Comparison of ENCODE assay signal across 22 cellular contexts in the genomic region with DNA sequence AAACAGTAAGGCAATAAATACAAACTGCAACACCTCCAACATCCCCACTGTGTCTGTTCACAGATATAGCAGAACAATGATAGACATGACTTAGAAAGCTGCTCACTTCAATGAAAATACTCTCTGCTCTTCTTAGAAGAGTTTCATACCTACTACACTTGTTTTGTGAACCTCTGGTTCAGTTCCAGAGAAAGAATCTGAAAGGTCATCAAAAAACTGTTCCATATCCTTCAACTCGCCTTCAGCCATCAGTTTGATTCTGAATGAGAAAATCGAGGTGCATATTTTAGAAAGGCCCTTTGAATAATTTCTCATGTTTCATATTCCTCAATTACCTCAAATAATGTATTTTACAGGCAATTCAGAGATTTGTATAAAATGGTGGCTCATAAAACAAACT. TPM values are rescaled to one million over a fixed set of nuclear protein-coding genes. Genes with fewer than 3 reads are reported as not detected.
DNase-seq lines count a peak whose midpoint lies in the region; ATAC-seq and TF ChIP-seq lines count a peak whose summit lies in the region.
"Had no signal": no experiment of that assay in that cellular context is flagged by ENCODE, and none has a peak within 500 bp of the region (broad histone marks: within the 10 kb centered on the region; RNA-seq: fewer than 3 reads in every experiment).

No MANE protein-coding gene starts in this region.

- peaks cover 6 to 7% of the 10 kb centered on the region in 2 donors for H3K4me1 ChIP-seq in naive thymus-derived CD4-positive, alpha-beta T cell (ENCODE audit: control insufficient read depth in 2 of 2, insufficient read depth in 2 of 2, low read length in 2 of 2)
- H3K4me1 ChIP-seq: SJCRH30 had no signal

- TF ChIP-seq CTCF in dorsolateral prefrontal cortex (IDR thresholded peaks at IDR 0.05 in 54 of 56, conservative IDR thresholded peaks at IDR 0.05 in 2 of 56; ENCODE audit: low read depth in 1 of 56, partially characterized antibody in 56 of 56) = no peak

- H3K27me3 ChIP-seq in dorsolateral prefrontal cortex = no peaks in the 10 kb centered on the region
- H3K27me3 ChIP-seq in naive thymus-derived CD4-positive, alpha-beta T cell (ENCODE audit: control insufficient read depth in 2 of 2, insufficient read depth in 2 of 2, low read length in 2 of 2) = no peaks in the 10 kb centered on the region
- H3K27me3 ChIP-seq: SJCRH30 had no signal

- H3K4me3 Mint-ChIP-seq in activated naive CD4-positive, alpha-beta T cell treated with anti-CD3 and anti-CD28 coated beads for 36 hours = no peak overlapping the region
- H3K4me3 Mint-ChIP-seq in activated T-helper 17 cell treated with anti-CD3 and anti-CD28 coated beads, Interleukin-2, amount 50 U/mL, for 72 hours = no peak overlapping the region
- no peak overlapping the region for H3K4me3 Mint-ChIP-seq in naive thymus-derived CD4-positive, alpha-beta T cell
- H3K4me3 Mint-ChIP-seq: HFFc6 had no signal

- H3K4me1 Mint-ChIP-seq in activated naive CD4-positive, alpha-beta T cell treated with anti-CD3 and anti-CD28 coated beads for 36 hours (ENCODE audit: low read depth) = peaks cover 29% of the 10 kb centered on the region
- peaks cover 19% of the 10 kb centered on the region for H3K4me1 Mint-ChIP-seq in activated T-helper 17 cell treated with anti-CD3 and anti-CD28 coated beads, Interleukin-2, amount 50 U/mL, for 72 hours
- H3K4me1 Mint-ChIP-seq in naive thymus-derived CD4-positive, alpha-beta T cell = peaks cover 29 to 57% (median 51%) of the 10 kb centered on the region in 7 donors

- no peak for ATAC-seq in activated naive CD4-positive, alpha-beta T cell treated with anti-CD3 and anti-CD28 coated beads, Interleukin-2, amount 50 U/mL, for 72 hours
- ATAC-seq in activated T-helper 17 cell treated with anti-CD3 and anti-CD28 coated beads, Interleukin-2, amount 50 U/mL, for 72 hours (replicated peaks) = no peak
- ATAC-seq in naive thymus-derived CD4-positive, alpha-beta T cell = no peak
- ATAC-seq: Panc1 had no signal

- H3K9me3 ChIP-seq in naive thymus-derived CD4-positive, alpha-beta T cell (ENCODE audit: control insufficient read depth in 2 of 3, low read length in 3 of 3) = no peaks in the 10 kb centered on the region
- H3K9me3 ChIP-seq: SJCRH30 had no signal

- peaks cover 30% of the 10 kb centered on the region for H3K36me3 Mint-ChIP-seq in activated naive CD4-positive, alpha-beta T cell treated with anti-CD3 and anti-CD28 coated beads for 36 hours (ENCODE audit: low read depth)
- peaks cover 9 to 13% of the 10 kb centered on the region in 2 donors for H3K36me3 Mint-ChIP-seq in activated naive CD4-positive, alpha-beta T cell treated with anti-CD3 and anti-CD28 coated beads, Interleukin-2, amount 50 U/mL, for 72 hours
- peaks cover 78% of the 10 kb centered on the region for H3K36me3 Mint-ChIP-seq in activated T-helper 17 cell treated with anti-CD3 and anti-CD28 coated beads, Interleukin-2, amount 50 U/mL, for 72 hours (ENCODE audit: low read depth)
- H3K36me3 Mint-ChIP-seq in naive thymus-derived CD4-positive, alpha-beta T cell = peaks cover 15 to 36% (median 22%) of the 10 kb centered on the region in 5 donors

- CTCF ChIA-PET in activated naive CD4-positive, alpha-beta T cell treated with anti-CD3 and anti-CD28 coated beads for 36 hours (lab: Charles Lee) = interaction anchor here (0.5 to 4.4 kb wide), 5 partner anchors 9 to 146 kb away, joined by 3 to 23 read pairs (median 3); no protein-coding TSS in a partner anchor
- CTCF ChIA-PET in naive thymus-derived CD4-positive, alpha-beta T cell (lab: Charles Lee) = interaction anchor here (2.4 kb wide), 1 partner anchor 10 kb away, joined by 7 read pairs; no protein-coding TSS in a partner anchor

- POLR2A ChIA-PET in naive thymus-derived CD4-positive, alpha-beta T cell (lab: Charles Lee) = interaction anchor here (0.5 to 1.3 kb wide), 2 partner anchors 54 to 777 kb away, joined by 3 to 4 read pairs; partner anchors contain the start of gene RNF34

- peaks cover 6 to 50% (median 18%) of the 10 kb centered on the region in 3 experiments for H3K36me3 ChIP-seq in naive thymus-derived CD4-positive, alpha-beta T cell (ENCODE audit: control insufficient read depth in 2 of 3, insufficient read depth in 3 of 3, low read length in 3 of 3)

- intact Hi-C loops in activated naive CD4-positive, alpha-beta T cell treated with anti-CD3 and anti-CD28 coated beads for 36 hours (cut with micrococcal nuclease) = no loop called here
- intact Hi-C loops in dorsolateral prefrontal cortex (cut with DNase I) = no loop called here
- intact Hi-C loops in naive thymus-derived CD4-positive, alpha-beta T cell (cut with micrococcal nuclease) = no loop called here

- peak overlapping the region in 53 of 59 donors; percentile 41 to 100 (median 96) for H3K27ac ChIP-seq in dorsolateral prefrontal cortex
- peak overlapping the region; percentile 96 for H3K27ac ChIP-seq in substantia nigra (ENCODE audit: low read depth, low read length, poor library complexity, severe bottlenecking)
- H3K27ac ChIP-seq in naive thymus-derived CD4-positive, alpha-beta T cell (ENCODE audit: low read depth, low read length) = no peak overlapping the region
- H3K27ac ChIP-seq: C4-2B, SJCRH30 had no signal

- peak overlapping the region; percentile 29 for H3K27ac Mint-ChIP-seq in activated naive CD4-positive, alpha-beta T cell treated with anti-CD3 and anti-CD28 coated beads for 36 hours
- no peak overlapping the region for H3K27ac Mint-ChIP-seq in activated naive CD4-positive, alpha-beta T cell treated with anti-CD3 and anti-CD28 coated beads, Interleukin-2, amount 50 U/mL, for 72 hours
- H3K27ac Mint-ChIP-seq in activated T-helper 17 cell treated with anti-CD3 and anti-CD28 coated beads, Interleukin-2, amount 50 U/mL, for 72 hours = peak overlapping the region; percentile 48
- peak overlapping the region in 1 of 9 donors; percentile 38 for H3K27ac Mint-ChIP-seq in naive thymus-derived CD4-positive, alpha-beta T cell
- H3K27ac Mint-ChIP-seq: HFFc6 had no signal

- no peak for DNase-seq in activated naive CD4-positive, alpha-beta T cell treated with anti-CD3 and anti-CD28 coated beads for 36 hours
- no peak for DNase-seq in activated naive CD4-positive, alpha-beta T cell treated with anti-CD3 and anti-CD28 coated beads, Interleukin-2, amount 50 U/mL, for 72 hours (ENCODE audit: low spot score in 2 of 2)
- DNase-seq in dorsolateral prefrontal cortex (no peak), substantia nigra (lab: John Stamatoyannopoulos, UW) (no peak), COLO829 (ENCODE audit: low spot score) (no peak), HCEC 1CT (no peak)
- no peak for DNase-seq in naive thymus-derived CD4-positive, alpha-beta T cell
- DNase-seq: DMS79; H7; HFFc6; KG1; NCI-H1092 treated with DMSO at 0.1 percent for 48 hours; NCI-H1436 treated with DMSO at 0.1 percent for 48 hours; NCI-H2029; NCI-H226; NCI-H510A treated with DMSO at 0.1 percent for 48 hours; NCI-H748 treated with DMSO at 0.1 percent for 48 hours; NK-92 treated with Interleukin-12 subunit alpha and Interleukin-12 subunit beta, amount 100 ng/mL, for 24 hours; SJCRH30 had no signal

- no peaks in the 10 kb centered on the region for H3K9me3 Mint-ChIP-seq in activated naive CD4-positive, alpha-beta T cell treated with anti-CD3 and anti-CD28 coated beads for 36 hours
- no peaks in the 10 kb centered on the region for H3K9me3 Mint-ChIP-seq in activated naive CD4-positive, alpha-beta T cell treated with anti-CD3 and anti-CD28 coated beads, Interleukin-2, amount 50 U/mL, for 72 hours
- no peaks in the 10 kb centered on the region for H3K9me3 Mint-ChIP-seq in activated T-helper 17 cell treated with anti-CD3 and anti-CD28 coated beads, Interleukin-2, amount 50 U/mL, for 72 hours
- H3K9me3 Mint-ChIP-seq in naive thymus-derived CD4-positive, alpha-beta T cell = no peaks in the 10 kb centered on the region
- H3K9me3 Mint-ChIP-seq: HFFc6 had no signal

- no peaks in the 10 kb centered on the region for H3K27me3 Mint-ChIP-seq in activated naive CD4-positive, alpha-beta T cell treated with anti-CD3 and anti-CD28 coated beads for 36 hours (ENCODE audit: low read depth)
- no peaks in the 10 kb centered on the region for H3K27me3 Mint-ChIP-seq in activated T-helper 17 cell treated with anti-CD3 and anti-CD28 coated beads, Interleukin-2, amount 50 U/mL, for 72 hours
- no peaks in the 10 kb centered on the region for H3K27me3 Mint-ChIP-seq in naive thymus-derived CD4-positive, alpha-beta T cell

- H3K4me3 ChIP-seq in dorsolateral prefrontal cortex = no peak overlapping the region
- H3K4me3 ChIP-seq in naive thymus-derived CD4-positive, alpha-beta T cell (ENCODE audit: low read length) = no peak overlapping the region
- H3K4me3 ChIP-seq: SJCRH30 had no signal

RNA-seq across cellular contexts. Expression of gene ANAPC5, which starts 5.5 kb away (rescaled TPM):
- total RNA-seq in activated naive CD4-positive, alpha-beta T cell treated with anti-CD3 and anti-CD28 coated beads for 36 hours = 100 to 1,000 TPM; 117 to 119 TPM
- 100 to 1,000 TPM in 1 of 2 donors, 10 to 100 TPM in 1; 95.5 to 125 TPM for total RNA-seq in activated naive CD4-positive, alpha-beta T cell treated with anti-CD3 and anti-CD28 coated beads, Interleukin-2, amount 50 U/mL, for 72 hours
- total RNA-seq in activated T-helper 17 cell treated with anti-CD3 and anti-CD28 coated beads, Interleukin-2, amount 50 U/mL, for 72 hours = 100 to 1,000 TPM in 1 of 2 donors, 10 to 100 TPM in 1; 62.5 to 114 TPM
- 100 to 1,000 TPM; 108 to 272 (median 159) TPM for total RNA-seq in dorsolateral prefrontal cortex
- 100 to 1,000 TPM; 114 to 148 (median 141) TPM for total RNA-seq in naive thymus-derived CD4-positive, alpha-beta T cell
- polyA plus RNA-seq in naive thymus-derived CD4-positive, alpha-beta T cell = 100 to 1,000 TPM in 1 of 2 donors, 10 to 100 TPM in 1; 88.1 to 172 TPM

RNA-seq across cellular contexts. Expression of gene CAMKK2, which starts 50.2 kb away (rescaled TPM):
- 10 to 100 TPM; 14.8 to 18.8 TPM for total RNA-seq in activated naive CD4-positive, alpha-beta T cell treated with anti-CD3 and anti-CD28 coated beads for 36 hours
- total RNA-seq in activated naive CD4-positive, alpha-beta T cell treated with anti-CD3 and anti-CD28 coated beads, Interleukin-2, amount 50 U/mL, for 72 hours = 10 to 100 TPM; 15.0 to 27.7 TPM
- total RNA-seq in activated T-helper 17 cell treated with anti-CD3 and anti-CD28 coated beads, Interleukin-2, amount 50 U/mL, for 72 hours = 10 to 100 TPM; 16.9 to 30.1 TPM
- 100 to 1,000 TPM in 117 of 120 experiments, 10 to 100 TPM in 3; 52.8 to 279 (median 164) TPM for total RNA-seq in dorsolateral prefrontal cortex
- 10 to 100 TPM; 15.5 to 38.7 (median 18.1) TPM for total RNA-seq in naive thymus-derived CD4-positive, alpha-beta T cell
- polyA plus RNA-seq in naive thymus-derived CD4-positive, alpha-beta T cell = 10 to 100 TPM; 13.9 to 14.6 TPM

RNA-seq across cellular contexts. Expression of gene RNF34, which starts 53.2 kb away (rescaled TPM):
- total RNA-seq in activated naive CD4-positive, alpha-beta T cell treated with anti-CD3 and anti-CD28 coated beads for 36 hours = 10 to 100 TPM; 54.1 to 57.0 TPM
- total RNA-seq in activated naive CD4-positive, alpha-beta T cell treated with anti-CD3 and anti-CD28 coated beads, Interleukin-2, amount 50 U/mL, for 72 hours = 10 to 100 TPM; 55.1 to 83.0 TPM
- 10 to 100 TPM; 62.8 to 98.5 TPM for total RNA-seq in activated T-helper 17 cell treated with anti-CD3 and anti-CD28 coated beads, Interleukin-2, amount 50 U/mL, for 72 hours
- total RNA-seq in dorsolateral prefrontal cortex = 10 to 100 TPM; 45.5 to 82.8 (median 62.9) TPM
- 10 to 100 TPM; 61.1 to 98.4 (median 81.7) TPM for total RNA-seq in naive thymus-derived CD4-positive, alpha-beta T cell
- polyA plus RNA-seq in naive thymus-derived CD4-positive, alpha-beta T cell = 10 to 100 TPM; 42.5 to 74.4 TPM

Comparison
In these comparisons a context has a peak if more than half of its experiments do, and no peak if none do; other contexts are left out.
1. H3K27ac Mint-ChIP-seq: peak in activated naive CD4-positive, alpha-beta T cell treated with anti-CD3 and anti-CD28 coated beads for 36 hours (single experiment) and activated T-helper 17 cell treated with anti-CD3 and anti-CD28 coated beads, Interleukin-2, amount 50 U/mL, for 72 hours (single experiment); none in activated naive CD4-positive, alpha-beta T cell treated with anti-CD3 and anti-CD28 coated beads, Interleukin-2, amount 50 U/mL, for 72 hours (0 of 2).